ENCODE assay signal across 29 cellular contexts in genomic region chr2:170029551-170029950, GRCh38.
"Had no signal": no experiment of that assay in that cellular context is flagged by ENCODE, and none has a peak within 500 bp of the region (broad histone marks: within the 10 kb centered on the region; RNA-seq: fewer than 3 reads in every experiment).

No MANE protein-coding gene starts in this region.

- H3K4me3 Mint-ChIP-seq: activated CD8-positive, alpha-beta T cell treated with anti-CD3 and anti-CD28 coated beads for 36 hours; activated naive CD8-positive, alpha-beta T cell; activated naive CD8-positive, alpha-beta T cell treated with anti-CD3 and anti-CD28 coated beads, Interleukin-2, amount 50 U/mL, for 24 hours; activated T-cell treated with anti-CD3 and anti-CD28 coated beads, Interleukin-2, amount 50 U/mL, for 4 hours; activated T-helper 17 cell treated with anti-CD3 and anti-CD28 coated beads, Interleukin-2, amount 50 U/mL, for 72 hours; effector memory CD8-positive, alpha-beta T cell had no signal

- H3K4me3 ChIP-seq: adrenal gland, body of pancreas, esophagus squamous epithelium, gastroesophageal sphincter had no signal

- H3K27ac Mint-ChIP-seq: activated CD8-positive, alpha-beta T cell treated with anti-CD3 and anti-CD28 coated beads for 36 hours; activated naive CD8-positive, alpha-beta T cell; activated naive CD8-positive, alpha-beta T cell treated with anti-CD3 and anti-CD28 coated beads, Interleukin-2, amount 50 U/mL, for 24 hours; activated T-helper 17 cell treated with anti-CD3 and anti-CD28 coated beads, Interleukin-2, amount 50 U/mL, for 72 hours; effector memory CD8-positive, alpha-beta T cell had no signal

- H3K27me3 ChIP-seq: adrenal gland, esophagus squamous epithelium, gastroesophageal sphincter had no signal

- H3K9me3 ChIP-seq: body of pancreas, esophagus squamous epithelium, gastroesophageal sphincter had no signal

- DNase-seq: activated CD4-positive, alpha-beta T cell treated with anti-CD3 and anti-CD28 coated beads for 48 hours; activated CD4-positive, alpha-beta T cell treated with anti-CD3 and anti-CD28 coated beads, Interleukin-2, amount 50 U/mL, for 1 hour; activated CD4-positive, alpha-beta T cell treated with anti-CD3 and anti-CD28 coated beads, Interleukin-2, amount 50 U/mL, for 48 hours; activated CD8-positive, alpha-beta memory T cell treated with anti-CD3 and anti-CD28 coated beads for 24 hours; activated CD8-positive, alpha-beta T cell treated with anti-CD3 and anti-CD28 coated beads for 36 hours; activated effector memory CD4-positive, alpha-beta T cell treated with Interleukin-2 at 50 U/mL for 16 hours; activated gamma-delta T cell treated with Interleukin-2 at 50 U/mL for 16 hours; activated naive CD4-positive, alpha-beta T cell treated with anti-CD3 and anti-CD28 coated beads, Interleukin-2, amount 50 U/mL, for 16 hours; activated naive CD4-positive, alpha-beta T cell treated with Interleukin-2 at 50 U/mL for 16 hours; activated naive CD8-positive, alpha-beta T cell treated with anti-CD3 and anti-CD28 coated beads, Interleukin-2, amount 50 U/mL, for 24 hours; activated T-cell treated with anti-CD3 and anti-CD28 coated beads, Interleukin-2, amount 50 U/mL, for 4 hours; adrenal gland; amygdala; aorta; body of pancreas; caudate nucleus; cortex of kidney; dermis blood vessel endothelial cell; effector CD4-positive, alpha-beta T cell; effector memory CD8-positive, alpha-beta T cell; esophagus squamous epithelium; foreskin melanocyte; T-helper 2 cell had no signal

- H3K27ac ChIP-seq: adrenal gland, body of pancreas, epithelial cell of prostate, esophagus squamous epithelium, gastroesophageal sphincter had no signal

- H3K36me3 ChIP-seq: adrenal gland had no signal

- H3K27me3 Mint-ChIP-seq: activated CD8-positive, alpha-beta T cell treated with anti-CD3 and anti-CD28 coated beads for 36 hours; activated naive CD8-positive, alpha-beta T cell; activated naive CD8-positive, alpha-beta T cell treated with anti-CD3 and anti-CD28 coated beads, Interleukin-2, amount 50 U/mL, for 24 hours; activated T-helper 17 cell treated with anti-CD3 and anti-CD28 coated beads, Interleukin-2, amount 50 U/mL, for 72 hours; effector memory CD8-positive, alpha-beta T cell had no signal

- H3K4me1 ChIP-seq: adrenal gland, body of pancreas, esophagus squamous epithelium, gastroesophageal sphincter had no signal

- H3K4me1 Mint-ChIP-seq: activated naive CD8-positive, alpha-beta T cell treated with anti-CD3 and anti-CD28 coated beads, Interleukin-2, amount 50 U/mL, for 24 hours; activated T-helper 17 cell treated with anti-CD3 and anti-CD28 coated beads, Interleukin-2, amount 50 U/mL, for 72 hours had no signal

- H3K9me3 Mint-ChIP-seq: activated T-cell treated with anti-CD3 and anti-CD28 coated beads, Interleukin-2, amount 50 U/mL, for 4 hours; activated T-helper 17 cell treated with anti-CD3 and anti-CD28 coated beads, Interleukin-2, amount 50 U/mL, for 72 hours; effector memory CD8-positive, alpha-beta T cell had no signal

- FAIRE-seq: endometrium, endothelial cell of umbilical vein had no signal

- ATAC-seq: activated CD8-positive, alpha-beta T cell treated with anti-CD3 and anti-CD28 coated beads for 36 hours; activated naive CD8-positive, alpha-beta T cell treated with anti-CD3 and anti-CD28 coated beads, Interleukin-2, amount 50 U/mL, for 24 hours; activated T-cell treated with anti-CD3 and anti-CD28 coated beads, Interleukin-2, amount 50 U/mL, for 4 hours; activated T-helper 17 cell treated with anti-CD3 and anti-CD28 coated beads, Interleukin-2, amount 50 U/mL, for 72 hours; body of pancreas; effector memory CD8-positive, alpha-beta T cell; gastroesophageal sphincter had no signal
